17 cellular contexts compared by ENCODE assay signal in the genomic region with DNA sequence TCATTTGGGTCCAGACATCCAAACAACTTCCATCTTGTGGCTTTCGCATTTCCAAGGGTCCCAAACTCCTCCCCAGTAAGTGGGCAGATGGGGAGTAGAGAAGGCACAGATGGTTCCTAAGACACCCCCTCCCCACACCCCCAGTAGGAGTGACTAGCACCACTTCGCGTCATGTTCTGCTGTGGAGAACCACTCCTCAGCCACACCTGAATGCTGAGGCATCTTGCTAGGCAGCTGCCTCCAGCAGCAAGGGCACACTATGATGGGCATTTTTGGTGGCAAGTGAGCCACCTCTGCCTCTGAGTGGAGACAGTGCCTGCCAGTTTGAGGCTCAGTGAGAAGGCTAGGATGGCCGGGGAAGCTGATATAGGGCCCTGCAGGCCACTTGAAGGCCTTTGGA. TPM values are rescaled to one million over a fixed set of nuclear protein-coding genes. Genes with fewer than 3 reads are reported as not detected.
DNase-seq lines count a peak whose midpoint lies in the region; ATAC-seq and TF ChIP-seq lines count a peak whose summit lies in the region.
"Had no signal": no experiment of that assay in that cellular context is flagged by ENCODE, and none has a peak within 500 bp of the region (broad histone marks: within the 10 kb centered on the region; RNA-seq: fewer than 3 reads in every experiment).

No MANE protein-coding gene starts in this region.

- CTCF ChIA-PET in RWPE1 (lab: Yijun Ruan, JAX), result interaction anchor here (0.9 kb wide), 1 partner anchor 27 kb away, joined by 3 read pairs; no protein-coding TSS in a partner anchor
- CTCF ChIA-PET in CD8-positive, alpha-beta T cell (lab: Charles Lee), result interaction anchor here (2.2 to 8.3 kb wide), 2 partner anchors 16 to 334 kb away, joined by 10 to 59 read pairs; no protein-coding TSS in a partner anchor

- no peaks in the 10 kb centered on the region for H3K9me3 Mint-ChIP-seq in CD8-positive, alpha-beta T cell

- H3K4me3 ChIP-seq in esophagus squamous epithelium (no peak overlapping the region), skin epidermis (no peak overlapping the region)
- H3K4me3 ChIP-seq in CD8-positive, alpha-beta T cell (ENCODE audit: low read depth, low read length), result no peak overlapping the region

- ATAC-seq in CD8-positive, alpha-beta T cell, result no peak
- ATAC-seq in GM19395 (IDR thresholded peaks at IDR 0.05; ENCODE audit: unreplicated experiment), result no peak
- ATAC-seq: HepG2 had no signal

- POLR2A ChIA-PET in RWPE1 (lab: Yijun Ruan, JAX; ENCODE audit: low non-redundant PET), result no interaction called here
- POLR2A ChIA-PET in CD8-positive, alpha-beta T cell (lab: Charles Lee), result no interaction called here

- no peaks in the 10 kb centered on the region for H3K9me3 ChIP-seq in esophagus squamous epithelium
- H3K9me3 ChIP-seq in CD8-positive, alpha-beta T cell (ENCODE audit: low read length), result no peaks in the 10 kb centered on the region

- no peak for TF ChIP-seq POLR2A in esophagus squamous epithelium (IDR thresholded peaks at IDR 0.05)

- intact Hi-C loops in esophagus squamous epithelium (cut with DNase I), result loop anchor here (10.0 kb wide), 1 partner anchor 147 kb away; the partner anchor contains the start of gene CD58
- intact Hi-C loops in CD8-positive, alpha-beta T cell (cut with DNase I, micrococcal nuclease), result no loop called here

- no peaks in the 10 kb centered on the region for H3K27me3 ChIP-seq in esophagus squamous epithelium
- no peaks in the 10 kb centered on the region for H3K27me3 ChIP-seq in CD8-positive, alpha-beta T cell (ENCODE audit: insufficient read depth, low read length)

- no peaks in the 10 kb centered on the region for H3K36me3 Mint-ChIP-seq in CD8-positive, alpha-beta T cell

- 63 to 83% methylated on average over 1 to 4 of the region's 4 CpGs for WGBS in esophagus squamous epithelium, 2 donors

- DNase-seq in NCI-H82 (lab: John Stamatoyannopoulos, UW), result peak; percentile 66
- DNase-seq in RWPE1 (ENCODE audit: low spot score), result no peak
- no peak for DNase-seq in esophagus squamous epithelium (lab: John Stamatoyannopoulos, UW)
- DNase-seq in CD8-positive, alpha-beta T cell, result no peak
- no peak for DNase-seq in SHP77 treated with DMSO at 0.1 percent for 48 hours (lab: John Stamatoyannopoulos, UW)
- DNase-seq: ACHN, C1 segment of cervical spinal cord, DMS79 treated with DMSO at 0.1 percent for 48 hours, KG1, MV-4-11, NCI-H1694 treated with DMSO at 0.1 percent for 48 hours, NCI-H345 had no signal

- H3K27ac ChIP-seq in RWPE1 (peak overlapping the region; percentile 83), esophagus squamous epithelium (peak overlapping the region; percentile 74 to 90 (median 82)), skin epidermis (peak overlapping the region in 11 of 21 experiments; percentile 0 to 76 (median 52))
- no peak overlapping the region for H3K27ac ChIP-seq in CD8-positive, alpha-beta T cell (ENCODE audit: low read depth, low read length)

- H3K4me3 Mint-ChIP-seq in CD8-positive, alpha-beta T cell, result no peak overlapping the region

- H3K36me3 ChIP-seq in esophagus squamous epithelium, result no peaks in the 10 kb centered on the region
- no peaks in the 10 kb centered on the region for H3K36me3 ChIP-seq in CD8-positive, alpha-beta T cell (ENCODE audit: insufficient read depth, low read length)

- TF ChIP-seq CTCF in RWPE1 (conservative IDR thresholded peaks at IDR 0.05; ENCODE audit: low read depth), result no peak
- no peak for TF ChIP-seq CTCF in esophagus squamous epithelium (IDR thresholded peaks at IDR 0.05)
- no peak for TF ChIP-seq CTCF in CD8-positive, alpha-beta T cell (IDR thresholded peaks at IDR 0.05)

- H3K4me1 Mint-ChIP-seq in CD8-positive, alpha-beta T cell (ENCODE audit: low read depth), result peaks cover 7% of the 10 kb centered on the region

- H3K27me3 Mint-ChIP-seq in CD8-positive, alpha-beta T cell (ENCODE audit: low read depth), result no peaks in the 10 kb centered on the region

- no peak overlapping the region for H3K27ac Mint-ChIP-seq in CD8-positive, alpha-beta T cell

- H3K4me1 ChIP-seq in esophagus squamous epithelium, result peaks cover 19 to 45% (median 30%) of the 10 kb centered on the region in 3 donors
- H3K4me1 ChIP-seq in CD8-positive, alpha-beta T cell (ENCODE audit: insufficient read depth, low read length), result no peaks in the 10 kb centered on the region

RNA-seq across cellular contexts. Expression of gene CD2, which starts 32.6 kb away (rescaled TPM):
- 10 to 100 TPM in 1 of 4 donors, 1 to 10 TPM in 3; 2.1 to 14.7 (median 5.1) TPM for total RNA-seq in esophagus squamous epithelium
- 100 to 1,000 TPM in 1 of 2 experiments, 10 to 100 TPM in 1; 97.8 to 102 TPM for total RNA-seq in CD8-positive, alpha-beta T cell
- total RNA-seq: HepG2, OCI-LY7, SK-MEL-5 had no signal

RNA-seq across cellular contexts. Expression of gene IGSF3, which starts 54.1 kb away (rescaled TPM):
- 10 to 100 TPM; 42.2 to 60.0 (median 55.4) TPM for total RNA-seq in esophagus squamous epithelium
- total RNA-seq in CD8-positive, alpha-beta T cell, result not detected
- total RNA-seq: OCI-LY7 had no signal

Comparison
In these comparisons a context has a peak if more than half of its experiments do, and no peak if none do; other contexts are left out.
1. RNA of gene CD2, which starts 32.6 kb away (total RNA-seq): 97.8 to 102 TPM in CD8-positive, alpha-beta T cell; 2.1 to 14.7 TPM in esophagus squamous epithelium; every median in the first group is over 4 times any median in the second.
2. RNA of gene IGSF3, which starts 54.1 kb away (total RNA-seq): 42.2 to 60.0 TPM in esophagus squamous epithelium; not detected in CD8-positive, alpha-beta T cell; every median in the first group is over 10 times any median in the second.